ENCODE assay signal across 8 cellular contexts in the genomic region with DNA sequence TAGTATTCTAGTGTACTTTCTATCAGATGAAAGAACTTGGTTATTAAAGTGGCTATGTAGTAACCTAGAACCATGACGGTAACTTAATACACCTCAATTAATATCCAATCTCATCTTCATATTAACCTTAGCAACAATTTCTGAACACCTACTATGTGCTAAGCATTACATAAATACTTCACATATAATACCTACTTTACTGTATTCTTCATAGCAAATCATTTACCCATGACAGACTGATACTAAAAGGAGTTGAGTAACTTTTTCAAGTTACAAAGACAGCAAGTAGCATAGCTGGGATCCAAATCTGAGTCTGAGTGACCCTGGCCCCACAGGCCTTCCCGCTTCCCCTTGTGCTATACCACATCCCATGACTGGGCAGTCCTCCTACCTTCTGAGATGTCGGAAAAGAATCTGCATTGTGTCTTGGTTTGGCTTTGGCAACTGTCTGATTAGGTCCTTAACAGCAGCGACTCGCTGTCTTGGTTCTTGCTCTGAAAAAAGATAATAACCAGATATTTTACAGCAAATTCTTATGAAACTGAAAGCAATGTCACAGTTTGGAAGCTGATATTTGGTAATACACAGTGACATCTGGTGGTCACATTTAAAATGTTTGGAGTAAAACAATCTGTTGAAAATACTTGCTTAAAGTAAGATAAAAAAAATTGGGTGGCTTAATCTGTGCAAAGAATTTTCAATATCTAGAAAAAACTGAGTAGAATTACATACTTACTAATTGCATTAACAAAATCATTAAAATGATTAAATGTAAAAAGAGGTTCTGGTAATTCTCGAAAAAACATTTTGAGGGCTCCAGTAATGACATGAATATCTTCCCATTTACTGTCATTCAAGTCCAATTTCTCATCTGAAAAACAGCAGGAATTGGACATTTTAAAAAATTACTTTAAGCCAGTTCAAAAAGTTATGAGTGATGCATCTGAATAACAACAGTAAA.
A peak's percentile ranks its signal among the peaks of the same experiment; 100 is the strongest.
DNase-seq lines count a peak whose midpoint lies in the region; ATAC-seq, FAIRE-seq and TF ChIP-seq lines count a peak whose summit lies in the region.

No MANE protein-coding gene starts in this region.

- no peaks in the 10 kb centered on the region for H3K27me3 ChIP-seq in CD8-positive, alpha-beta T cell (ENCODE audit: insufficient read depth, low read length)

- intact Hi-C loops in CD8-positive, alpha-beta T cell (cut with DNase I, micrococcal nuclease), result loop anchor here (1.0 to 2.0 kb wide), 6 partner anchors 726 to 1122 kb away; a partner anchor contains a TSS
- intact Hi-C loops in activated B cell treated with CpG ODN at 0.5 μM for 24 hours (cut with micrococcal nuclease), result loop anchor here (1.0 kb wide), 7 partner anchors 317 to 1137 kb away; a partner anchor contains a TSS

- H3K4me3 Mint-ChIP-seq in CD8-positive, alpha-beta T cell, result no peak overlapping the region
- H3K4me3 Mint-ChIP-seq in activated B cell treated with CpG ODN at 0.5 μM for 24 hours, result no peak overlapping the region

- FAIRE-seq in urothelium cell line (lab: Jason Lieb, UNC), result no peak

- TF ChIP-seq CTCF in CD8-positive, alpha-beta T cell (IDR thresholded peaks at IDR 0.05), result peak; percentile 64
- no peak for TF ChIP-seq CTCF in activated B cell treated with CpG ODN at 0.5 μM for 24 hours (IDR thresholded peaks at IDR 0.05)

- POLR2A ChIA-PET in CD8-positive, alpha-beta T cell (lab: Charles Lee), result interaction anchor here (0.7 kb wide), 1 partner anchor 238 kb away, joined by 3 read pairs; no protein-coding TSS in a partner anchor
- POLR2A ChIA-PET in activated B cell treated with CpG ODN at 0.5 μM for 24 hours (lab: Charles Lee), result interaction anchor here (1.0 kb wide), 1 partner anchor 777 kb away, joined by 3 read pairs; a partner anchor contains a TSS

- ATAC-seq in CD8-positive, alpha-beta T cell, result peak; percentile 57
- ATAC-seq in GM18517 (IDR thresholded peaks at IDR 0.05; ENCODE audit: unreplicated experiment), result peak; percentile 48
- no peak for ATAC-seq in activated B cell treated with CpG ODN at 0.5 μM for 24 hours (ENCODE audit: low read depth)
- ATAC-seq in esophagus mucosa, result peak; percentile 37

- H3K27ac Mint-ChIP-seq in CD8-positive, alpha-beta T cell, result peak overlapping the region; percentile 83
- peak overlapping the region; percentile 6 for H3K27ac Mint-ChIP-seq in activated B cell treated with CpG ODN at 0.5 μM for 24 hours

- no peaks in the 10 kb centered on the region for H3K27me3 Mint-ChIP-seq in CD8-positive, alpha-beta T cell (ENCODE audit: low read depth)
- H3K27me3 Mint-ChIP-seq in activated B cell treated with CpG ODN at 0.5 μM for 24 hours, result no peaks in the 10 kb centered on the region

- no peak overlapping the region for H3K4me3 ChIP-seq in CD8-positive, alpha-beta T cell (ENCODE audit: low read depth, low read length)

- H3K36me3 Mint-ChIP-seq in CD8-positive, alpha-beta T cell, result peaks cover 49% of the 10 kb centered on the region
- H3K36me3 Mint-ChIP-seq in activated B cell treated with CpG ODN at 0.5 μM for 24 hours (ENCODE audit: low read depth), result peaks cover 44% of the 10 kb centered on the region

- DNase-seq in CD8-positive, alpha-beta T cell, result peak in 2 of 7 experiments; percentile 4 to 15
- DNase-seq in LHCN-M2 (ENCODE audit: low read depth) (peak; percentile 83), activated B cell treated with CpG ODN at 0.5 μM for 24 hours (no peak), myocyte (ENCODE audit: low read depth) (peak; percentile 90), urothelium cell line (ENCODE audit: low spot score) (peak; percentile 12), GM19240 (ENCODE audit: insufficient read length, low spot score) (no peak)

- CTCF ChIA-PET in CD8-positive, alpha-beta T cell (lab: Charles Lee), result interaction anchor here (0.7 to 5.2 kb wide), 12 partner anchors 9 to 1121 kb away, joined by 3 to 36 read pairs (median 4); no protein-coding TSS in a partner anchor
- CTCF ChIA-PET in activated B cell treated with CpG ODN at 0.5 μM for 24 hours (lab: Charles Lee), result interaction anchor here (0.6 to 5.8 kb wide), 7 partner anchors 713 to 1169 kb away, joined by 3 to 57 read pairs (median 5); a partner anchor contains a TSS

- H3K27ac ChIP-seq in CD8-positive, alpha-beta T cell (ENCODE audit: low read depth, low read length), result no peak overlapping the region

- H3K9me3 Mint-ChIP-seq in CD8-positive, alpha-beta T cell, result no peaks in the 10 kb centered on the region
- H3K9me3 Mint-ChIP-seq in activated B cell treated with CpG ODN at 0.5 μM for 24 hours, result no peaks in the 10 kb centered on the region

- no peaks in the 10 kb centered on the region for H3K4me1 ChIP-seq in CD8-positive, alpha-beta T cell (ENCODE audit: insufficient read depth, low read length)

- peaks cover 4% of the 10 kb centered on the region for H3K4me1 Mint-ChIP-seq in CD8-positive, alpha-beta T cell (ENCODE audit: low read depth)
- H3K4me1 Mint-ChIP-seq in activated B cell treated with CpG ODN at 0.5 μM for 24 hours, result peaks cover 7% of the 10 kb centered on the region

- no peaks in the 10 kb centered on the region for H3K9me3 ChIP-seq in CD8-positive, alpha-beta T cell (ENCODE audit: low read length)

- H3K36me3 ChIP-seq in CD8-positive, alpha-beta T cell (ENCODE audit: insufficient read depth, low read length), result no peaks in the 10 kb centered on the region

Comparison
In these comparisons a context has a peak if more than half of its experiments do, and no peak if none do; other contexts are left out.
1. DNase-seq: peak in LHCN-M2 (single experiment), myocyte (single experiment) and urothelium cell line (single experiment); none in activated B cell treated with CpG ODN at 0.5 μM for 24 hours (single experiment) and GM19240 (single experiment).